Comparison of ENCODE assay signal across 1 cellular context in the genomic region with DNA sequence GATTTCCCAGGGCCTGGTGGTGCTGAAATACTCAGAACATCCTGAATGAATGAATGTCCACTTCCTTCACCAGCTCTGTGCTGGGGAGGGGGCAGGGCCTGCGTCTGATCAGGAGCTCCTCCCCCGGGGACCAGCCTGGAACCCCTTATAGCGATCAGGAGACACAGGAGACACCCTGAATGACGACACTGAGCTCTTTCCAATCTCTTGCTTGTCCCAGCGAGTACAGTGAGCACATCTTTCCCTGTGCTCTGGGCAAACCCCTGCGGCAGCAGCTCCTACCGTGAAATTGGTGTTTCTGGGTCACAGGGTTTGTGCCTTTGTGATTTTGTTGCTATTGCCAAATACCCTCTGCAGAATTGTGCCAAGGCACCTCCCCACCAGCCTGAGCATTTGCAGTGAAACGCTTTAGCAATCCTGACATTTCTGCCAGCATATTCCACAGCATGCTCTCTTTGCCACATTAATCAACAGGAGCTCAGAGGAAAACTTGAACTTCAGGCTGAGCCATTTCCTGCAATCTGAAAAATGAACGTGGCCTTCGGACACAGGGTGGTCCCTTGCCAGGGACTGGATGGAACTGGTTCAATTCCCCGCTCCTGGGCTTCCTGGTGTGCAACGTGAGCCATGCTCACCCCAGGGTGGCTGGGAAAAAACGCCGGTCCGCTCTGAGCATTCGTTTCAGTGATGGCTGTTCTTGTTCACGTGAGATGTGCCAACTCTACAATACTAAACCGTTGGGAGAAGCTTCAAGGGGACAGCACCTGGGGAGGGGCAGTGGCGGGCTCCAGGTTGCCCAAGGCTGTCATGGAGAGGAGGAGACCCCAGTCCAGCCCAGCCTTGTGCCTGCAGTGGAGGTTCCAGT.
TF ChIP-seq lines count a peak whose summit lies in the region.

No MANE protein-coding gene starts in this region.

TF ChIP-seq in H1, 55 proteins besides CTCF, POLR2A, EP300 and RAD21:
- TF ChIP-seq CHD7 (IDR thresholded peaks at IDR 0.05; ENCODE audit: insufficient replicate concordance, low read length) (no peak), CTBP2 (IDR thresholded peaks at IDR 0.05; ENCODE audit: borderline replicate concordance, insufficient read depth, insufficient read length, low read length) (no peak), HDAC6 (IDR thresholded peaks at IDR 0.05; ENCODE audit: low read depth, low read length) (no peak)
